ENCODE assay signal across 1 cellular context in genomic region chr6:16278048-16278724, GRCh38.
TF ChIP-seq lines count a peak whose summit lies in the region.

No MANE protein-coding gene starts in this region.

TF ChIP-seq in HepG2, 621 proteins besides CTCF, POLR2A, EP300 and RAD21 (continued from another document):
- TF ChIP-seq ZGPAT (CRISPR knock-in tag; IDR thresholded peaks at IDR 0.05) (no peak), MTF2 (CRISPR knock-in tag; IDR thresholded peaks at IDR 0.05; ENCODE audit: borderline replicate concordance) (no peak), CBX2 (IDR thresholded peaks at IDR 0.05; ENCODE audit: low read depth, low read length) (no peak), CBX2 (CRISPR knock-in tag; IDR thresholded peaks at IDR 0.05; ENCODE audit: low read depth) (no peak), HDAC2 (CRISPR knock-in tag; IDR thresholded peaks at IDR 0.05) (no peak), BRF2 (CRISPR knock-in tag; IDR thresholded peaks at IDR 0.05) (no peak), ZHX1 (CRISPR knock-in tag; IDR thresholded peaks at IDR 0.05; ENCODE audit: low read depth) (no peak), ZNF441 (CRISPR knock-in tag; IDR thresholded peaks at IDR 0.05; ENCODE audit: borderline replicate concordance) (no peak), HDAC1 (CRISPR knock-in tag; IDR thresholded peaks at IDR 0.05) (no peak)
- TF ChIP-seq, protein P1, sequence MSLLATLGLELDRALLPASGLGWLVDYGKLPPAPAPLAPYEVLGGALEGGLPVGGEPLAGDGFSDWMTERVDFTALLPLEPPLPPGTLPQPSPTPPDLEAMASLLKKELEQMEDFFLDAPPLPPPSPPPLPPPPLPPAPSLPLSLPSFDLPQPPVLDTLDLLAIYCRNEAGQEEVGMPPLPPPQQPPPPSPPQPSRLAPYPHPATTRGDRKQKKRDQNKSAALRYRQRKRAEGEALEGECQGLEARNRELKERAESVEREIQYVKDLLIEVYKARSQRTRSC (CRISPR knock-in tag; IDR thresholded peaks at IDR 0.05; ENCODE audit: low read depth): no peak
- TF ChIP-seq, protein P2, sequence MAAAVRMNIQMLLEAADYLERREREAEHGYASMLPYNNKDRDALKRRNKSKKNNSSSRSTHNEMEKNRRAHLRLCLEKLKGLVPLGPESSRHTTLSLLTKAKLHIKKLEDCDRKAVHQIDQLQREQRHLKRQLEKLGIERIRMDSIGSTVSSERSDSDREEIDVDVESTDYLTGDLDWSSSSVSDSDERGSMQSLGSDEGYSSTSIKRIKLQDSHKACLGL (CRISPR knock-in tag; IDR thresholded peaks at IDR 0.05): no peak
